ENCODE assay signal across 17 cellular contexts in the genomic region with DNA sequence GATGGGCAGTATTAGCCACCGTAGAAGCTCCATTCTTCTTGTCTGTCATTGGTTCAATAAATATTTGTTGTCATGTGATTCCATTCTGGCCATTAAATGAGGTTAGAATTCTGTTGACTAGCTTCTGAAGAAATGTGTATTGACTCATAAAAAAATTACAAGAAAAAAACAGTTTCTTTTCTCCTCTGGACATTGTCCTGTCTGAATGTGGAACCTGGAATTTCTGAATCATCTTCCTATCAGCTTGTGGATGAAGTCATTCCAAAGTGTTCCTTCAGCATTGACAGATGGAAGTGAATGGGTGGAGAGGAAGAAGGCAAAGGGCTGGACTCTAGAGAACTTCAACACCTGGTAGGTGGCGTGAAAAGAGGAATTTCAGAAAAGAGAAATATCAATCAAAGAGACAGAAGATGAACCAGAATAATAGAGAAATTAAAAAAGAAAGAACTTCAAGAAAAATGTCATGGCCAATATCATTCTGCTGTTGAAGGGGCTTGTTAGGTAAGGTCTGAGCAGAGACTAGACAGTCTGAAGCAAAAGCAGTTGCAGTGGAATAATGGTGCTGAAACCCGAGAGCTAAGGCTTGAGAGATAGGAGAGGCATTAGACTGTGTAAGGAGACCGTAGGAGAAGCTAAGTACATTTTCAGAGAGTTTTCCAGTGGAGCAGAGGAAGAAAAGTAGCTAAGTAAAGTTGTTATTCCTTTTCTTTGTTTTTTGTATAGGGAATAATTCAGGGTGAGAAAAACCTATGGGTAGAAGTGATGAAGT.
DNase-seq lines count a peak whose midpoint lies in the region; TF ChIP-seq lines count a peak whose summit lies in the region.
"Had no signal": no experiment of that assay in that cellular context is flagged by ENCODE, and none has a peak within 500 bp of the region (broad histone marks: within the 10 kb centered on the region; RNA-seq: fewer than 3 reads in every experiment).

No MANE protein-coding gene starts in this region.

- H3K27me3 Mint-ChIP-seq in mesothelial cell of epicardium (ENCODE audit: low read depth), result no peaks in the 10 kb centered on the region

- DNase-seq in ELR (ENCODE audit: low read depth), result peak; percentile 42
- peak; percentile 6 for DNase-seq in NCI-H1436 treated with DMSO at 0.1 percent for 48 hours (lab: John Stamatoyannopoulos, UW)
- peak; percentile 1 for DNase-seq in astrocyte of the hippocampus (ENCODE audit: low read depth, low spot score)
- no peak for DNase-seq in mesothelial cell of epicardium (ENCODE audit: low spot score in 2 of 2, unreplicated experiment in 2 of 2)
- no peak for DNase-seq in NCI-H1105 (lab: John Stamatoyannopoulos, UW)
- no peak for DNase-seq in NOMO-1 (lab: John Stamatoyannopoulos, UW; ENCODE audit: unreplicated experiment in 2 of 2)
- no peak for DNase-seq in T1000 (lab: John Stamatoyannopoulos, UW)
- DNase-seq in SKM-1 treated with dmso at 0.1 percent for 144 hours (lab: John Stamatoyannopoulos, UW; ENCODE audit: unreplicated experiment), result no peak
- DNase-seq: activated CD4-positive, alpha-beta T cell treated with anti-CD3 and anti-CD28 coated beads for 48 hours; activated naive CD4-positive, alpha-beta T cell treated with anti-CD3 and anti-CD28 coated beads for 36 hours; brain microvascular endothelial cell; C1 segment of cervical spinal cord; GOT3; left ventricle myocardium inferior; natural killer cell; NCI-H187; psoas muscle had no signal

- peaks cover 13% of the 10 kb centered on the region for H3K9me3 Mint-ChIP-seq in mesothelial cell of epicardium

- no peak overlapping the region for H3K4me3 Mint-ChIP-seq in mesothelial cell of epicardium
- H3K4me3 Mint-ChIP-seq: activated naive CD4-positive, alpha-beta T cell treated with anti-CD3 and anti-CD28 coated beads for 36 hours; natural killer cell had no signal

- H3K4me1 Mint-ChIP-seq in mesothelial cell of epicardium, result peaks cover 13% of the 10 kb centered on the region
- H3K4me1 Mint-ChIP-seq: natural killer cell had no signal

- peak overlapping the region; percentile 0 for H3K27ac Mint-ChIP-seq in mesothelial cell of epicardium
- H3K27ac Mint-ChIP-seq: activated naive CD4-positive, alpha-beta T cell treated with anti-CD3 and anti-CD28 coated beads for 36 hours; natural killer cell had no signal

- no peak for TF ChIP-seq CTCF in mesothelial cell of epicardium (IDR thresholded peaks at IDR 0.05; ENCODE audit: unreplicated experiment)

- H3K36me3 Mint-ChIP-seq in mesothelial cell of epicardium, result no peaks in the 10 kb centered on the region

Comparison
In these comparisons a context has a peak if more than half of its experiments do, and no peak if none do; other contexts are left out.
1. DNase-seq: peak in ELR (single experiment), NCI-H1436 treated with DMSO at 0.1 percent for 48 hours (single experiment) and astrocyte of the hippocampus (single experiment); none in mesothelial cell of epicardium (0 of 2), NCI-H1105 (single experiment), NOMO-1 (0 of 2), T1000 (single experiment) and SKM-1 treated with dmso at 0.1 percent for 144 hours (single experiment).